ENCODE assay signal across 23 cellular contexts in genomic region chr15:69585937-69586336, GRCh38.
DNase-seq lines count a peak whose midpoint lies in the region; ATAC-seq and TF ChIP-seq lines count a peak whose summit lies in the region.
"Had no signal": no experiment of that assay in that cellular context is flagged by ENCODE, and none has a peak within 500 bp of the region (broad histone marks: within the 10 kb centered on the region; RNA-seq: fewer than 3 reads in every experiment).

No MANE protein-coding gene starts in this region.

- H3K4me3 Mint-ChIP-seq in endodermal cell: no peak overlapping the region
- H3K4me3 Mint-ChIP-seq: CD4-positive, CD25-positive, alpha-beta regulatory T cell had no signal

- H3K36me3 Mint-ChIP-seq in endodermal cell (ENCODE audit: low read depth): no peaks in the 10 kb centered on the region
- H3K36me3 Mint-ChIP-seq: CD4-positive, CD25-positive, alpha-beta regulatory T cell had no signal

- no peak overlapping the region for H3K4me3 ChIP-seq in BLaER1 treated with 17β-estradiol and CSF1 and Interleukin-3, amounts not matched to agents 10 nM and 100 nM
- no peak overlapping the region for H3K4me3 ChIP-seq in Panc1 (ENCODE audit: low read depth in 2 of 2, low read length in 2 of 2)
- no peak overlapping the region for H3K4me3 ChIP-seq in endodermal cell (ENCODE audit: low read length)

- peaks cover 52 to 73% (median 57%) of the 10 kb centered on the region in 10 experiments for H3K4me1 ChIP-seq in BLaER1 treated with 17β-estradiol and CSF1 and Interleukin-3, amounts not matched to agents 10 nM and 100 nM
- H3K4me1 ChIP-seq in Panc1 (ENCODE audit: control insufficient read depth, insufficient read depth, low read length): no peaks in the 10 kb centered on the region; the same call in 1 of the 2 replicates
- no peaks in the 10 kb centered on the region for H3K4me1 ChIP-seq in endodermal cell (ENCODE audit: control insufficient read depth, insufficient read depth, low read length)
- H3K4me1 ChIP-seq: BE2C had no signal

- in situ Hi-C loops in Panc1 (cut with HindIII; ENCODE audit: low pct_unique_long_range_greater_than_20kb, low sequenced_read_pairs): no loop called here

- peaks cover 0 to 9% (median 0%) of the 10 kb centered on the region in 11 experiments; a peak in 7 of 22 replicates for H3K9me3 ChIP-seq in BLaER1 treated with 17β-estradiol and CSF1 and Interleukin-3, amounts not matched to agents 10 nM and 100 nM (replicated peaks in 1 of 11)
- H3K9me3 ChIP-seq in Panc1 (ENCODE audit: control insufficient read depth, insufficient read depth, low read depth, low read length) (no peaks in the 10 kb centered on the region), endodermal cell (ENCODE audit: control insufficient read depth, low read length) (no peaks in the 10 kb centered on the region)
- H3K9me3 ChIP-seq: BE2C had no signal

- WGBS in endodermal cell (ENCODE audit: insufficient coverage in 1 of 2, insufficient read length in 1 of 2), 2 experiments: 89% methylated on average over 3 of the region's 3 CpGs; no CpG with 5 or more reads in 1 of the 2 experiments

- POLR2A ChIA-PET in Panc1 (lab: Charles Lee): interaction anchor here (0.9 kb wide), 1 partner anchor 9 kb away, joined by 3 read pairs; no protein-coding TSS in a partner anchor

- H3K9me3 Mint-ChIP-seq in endodermal cell: no peaks in the 10 kb centered on the region
- H3K9me3 Mint-ChIP-seq: CD4-positive, CD25-positive, alpha-beta regulatory T cell had no signal

- DNase-seq in Panc1 (ENCODE audit: low read depth, low spot score): no peak
- peak; percentile 59 for DNase-seq in endodermal cell
- DNase-seq in posterior vena cava (ENCODE audit: low spot score): peak; percentile 46
- DNase-seq in activated gamma-delta T cell (lab: John Stamatoyannopoulos, UW): no peak
- DNase-seq in superior temporal gyrus (ENCODE audit: extremely low spot score): no peak
- DNase-seq: 8988T; ACHN; BE2C; CD4-positive, CD25-positive, alpha-beta regulatory T cell; DMS153; DND-41; Karpas-422; NCI-H1105; NCI-H146; NCI-H1930; NCI-H2107; NCI-H446 treated with DMSO at 0.1 percent for 48 hours; NCI-H526 treated with DMSO at 0.1 percent for 48 hours; SHP77 treated with DMSO at 0.1 percent for 48 hours had no signal

- H3K9ac ChIP-seq in BLaER1 treated with 17β-estradiol and CSF1 and Interleukin-3, amounts not matched to agents 10 nM and 100 nM: no peak overlapping the region
- no peak overlapping the region for H3K9ac ChIP-seq in endodermal cell (ENCODE audit: extremely low read depth, low read length, poor library complexity, severe bottlenecking)

- H3K4me2 ChIP-seq in BLaER1 treated with 17β-estradiol and CSF1 and Interleukin-3, amounts not matched to agents 10 nM and 100 nM: peak overlapping the region in 10 of 11 experiments; percentile 55 to 91 (median 77); a peak in 19 of 22 replicates

- BruUV-seq in Panc1 (replicated peaks; lab: Mats Ljungman, UMichigan): no TSS peak

- intact Hi-C loops in Panc1 (cut with micrococcal nuclease; ENCODE audit: unreplicated experiment): no loop called here
- intact Hi-C loops in posterior vena cava (cut with DNase I): no loop called here

- H4K20me1 ChIP-seq in BLaER1 treated with 17β-estradiol and CSF1 and Interleukin-3, amounts not matched to agents 10 nM and 100 nM: peaks cover 0 to 9% (median 0%) of the 10 kb centered on the region in 11 experiments; a peak in 3 of 22 replicates

- no peaks in the 10 kb centered on the region for H3K36me3 ChIP-seq in BLaER1 treated with 17β-estradiol and CSF1 and Interleukin-3, amounts not matched to agents 10 nM and 100 nM
- H3K36me3 ChIP-seq in Panc1 (ENCODE audit: control insufficient read depth, insufficient read depth, low read length) (no peaks in the 10 kb centered on the region), endodermal cell (ENCODE audit: control insufficient read depth, insufficient read depth, low read length) (no peaks in the 10 kb centered on the region)
- H3K36me3 ChIP-seq: BE2C had no signal

- peaks cover 8 to 51% (median 33%) of the 10 kb centered on the region in 11 experiments; a peak in 20 of 22 replicates for H3K27me3 ChIP-seq in BLaER1 treated with 17β-estradiol and CSF1 and Interleukin-3, amounts not matched to agents 10 nM and 100 nM
- H3K27me3 ChIP-seq in Panc1 (ENCODE audit: control insufficient read depth, insufficient read depth, low read length) (no peaks in the 10 kb centered on the region), endodermal cell (ENCODE audit: control insufficient read depth, insufficient read depth, low read length, poor library complexity, severe bottlenecking) (peaks cover 63% of the 10 kb centered on the region)
- H3K27me3 ChIP-seq: BE2C had no signal

- CTCF ChIA-PET in Panc1 (lab: Charles Lee): no interaction called here

- peaks cover 15% of the 10 kb centered on the region for H3K4me1 Mint-ChIP-seq in endodermal cell

- ATAC-seq in Panc1: no peak
- ATAC-seq in GM21526 (IDR thresholded peaks at IDR 0.05; ENCODE audit: low FRiP score, unreplicated experiment): no peak
- no peak for ATAC-seq in HG03442 (IDR thresholded peaks at IDR 0.05; ENCODE audit: unreplicated experiment)

- peaks cover 79% of the 10 kb centered on the region for H3K27me3 Mint-ChIP-seq in endodermal cell (ENCODE audit: insufficient read depth)

- no peak overlapping the region for H3K27ac Mint-ChIP-seq in endodermal cell
- H3K27ac Mint-ChIP-seq: CD4-positive, CD25-positive, alpha-beta regulatory T cell had no signal

- no peak overlapping the region for H3K27ac ChIP-seq in BLaER1 treated with 17β-estradiol and CSF1 and Interleukin-3, amounts not matched to agents 10 nM and 100 nM
- H3K27ac ChIP-seq in Panc1 (ENCODE audit: low read length) (0 out of 2 replicates have a peak overlapping the region, but pooled peaks have one; percentile 18), endodermal cell (ENCODE audit: low read depth, low read length) (no peak overlapping the region)
- H3K27ac ChIP-seq: RWPE1 had no signal

- TF ChIP-seq CTCF in Panc1 (IDR thresholded peaks at IDR 0.05) (no peak), endodermal cell (conservative IDR thresholded peaks at IDR 0.05) (no peak)

Comparison
In these comparisons a context has a peak if more than half of its experiments do, and no peak if none do; other contexts are left out.
1. DNase-seq: peak in endodermal cell (single experiment) and posterior vena cava (single experiment); none in Panc1 (single experiment), activated gamma-delta T cell (single experiment) and superior temporal gyrus (single experiment).